ENCODE assay signal across 26 cellular contexts in the genomic region with DNA sequence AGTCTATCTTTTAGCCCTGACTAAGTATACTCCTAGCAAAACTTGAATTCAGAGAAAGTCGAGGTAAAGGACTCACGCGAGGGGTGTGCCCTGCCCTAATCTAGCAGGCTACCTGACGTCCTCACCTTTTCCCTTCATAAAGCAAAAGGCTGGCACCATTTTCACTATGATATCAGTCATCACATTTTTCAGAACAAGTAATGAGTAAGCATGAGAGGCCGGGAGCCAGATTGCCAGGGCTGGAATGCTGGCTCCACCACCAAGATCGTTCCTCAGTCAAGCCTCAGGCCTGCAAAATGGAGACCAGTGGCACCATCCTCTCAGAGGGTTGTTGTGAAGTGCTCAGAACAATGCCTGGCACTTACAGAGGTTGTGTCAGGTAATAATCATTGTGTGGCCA. TPM values are rescaled to one million over a fixed set of nuclear protein-coding genes. Genes with fewer than 3 reads are reported as not detected.
DNase-seq lines count a peak whose midpoint lies in the region; ATAC-seq and TF ChIP-seq lines count a peak whose summit lies in the region.
"Had no signal": no experiment of that assay in that cellular context is flagged by ENCODE, and none has a peak within 500 bp of the region (broad histone marks: within the 10 kb centered on the region; RNA-seq: fewer than 3 reads in every experiment).

No MANE protein-coding gene starts in this region.

- WGBS in suprapubic skin = 41% methylated on average over 6 of the region's 6 CpGs

- no peak overlapping the region for H3K4me3 ChIP-seq in suprapubic skin
- H3K4me3 ChIP-seq: cardiac muscle cell, HAP-1, tibial nerve had no signal

- TF ChIP-seq EP300 in suprapubic skin (IDR thresholded peaks at IDR 0.05) = no peak

- H3K27me3 ChIP-seq in foreskin keratinocyte = no peaks in the 10 kb centered on the region
- no peaks in the 10 kb centered on the region for H3K27me3 ChIP-seq in suprapubic skin
- H3K27me3 ChIP-seq: BE2C, cardiac muscle cell, tibial nerve had no signal

- H3K27ac ChIP-seq in foreskin keratinocyte (no peak overlapping the region), suprapubic skin (peak overlapping the region; percentile 38)
- H3K27ac ChIP-seq: cardiac muscle cell, KMS-11, tibial nerve had no signal

- DNase-seq in M059J (ENCODE audit: low read depth) = peak; percentile 77
- peak; percentile 10 for DNase-seq in amniotic stem cell (lab: John Stamatoyannopoulos, UW)
- DNase-seq in foreskin keratinocyte = peak; percentile 47 to 78
- DNase-seq in suprapubic skin (ENCODE audit: low spot score in 2 of 2) = no peak
- no peak for DNase-seq in OCI-M2 (lab: John Stamatoyannopoulos, UW; ENCODE audit: unreplicated experiment)
- DNase-seq: activated CD4-positive, alpha-beta T cell treated with anti-CD3 and anti-CD28 coated beads, Interleukin-2, amount 10 ng/mL, durations not matched to agents 24 days and 14 days; activated CD8-positive, alpha-beta memory T cell treated with anti-CD3 and anti-CD28 coated beads, Interleukin-2, amount 50 U/mL, for 48 hours; activated effector memory CD4-positive, alpha-beta T cell treated with Interleukin-2 at 50 U/mL for 16 hours; activated naive CD8-positive, alpha-beta T cell treated with anti-CD3 and anti-CD28 coated beads, Interleukin-2, amount 50 U/mL, for 24 hours; BE2C; COR-L47; dermis blood vessel endothelial cell; DND-41; NCI-H1048; NCI-H2029; NCI-H510A; NK-92 treated with Interleukin-12 subunit alpha and Interleukin-12 subunit beta, amount 100 ng/mL, for 24 hours; small intestine; stimulated activated naive CD4-positive, alpha-beta T cell treated with Interleukin-2 at 50 U/mL for 16 hours; T-cell had no signal

- no peaks in the 10 kb centered on the region for H3K9me3 ChIP-seq in suprapubic skin
- H3K9me3 ChIP-seq: BE2C, HAP-1, tibial nerve had no signal

- peaks cover 7% of the 10 kb centered on the region for H3K4me1 ChIP-seq in foreskin keratinocyte
- peaks cover 30% of the 10 kb centered on the region for H3K4me1 ChIP-seq in suprapubic skin
- H3K4me1 ChIP-seq: BE2C, HAP-1 had no signal

- ATAC-seq in foreskin keratinocyte (peak; percentile 88), GM18520 (IDR thresholded peaks at IDR 0.05; ENCODE audit: unreplicated experiment) (no peak), GM19351 (IDR thresholded peaks at IDR 0.05; ENCODE audit: unreplicated experiment) (no peak)
- ATAC-seq: activated naive CD8-positive, alpha-beta T cell treated with anti-CD3 and anti-CD28 coated beads, Interleukin-2, amount 50 U/mL, for 24 hours; T-cell had no signal

- no peak for TF ChIP-seq POLR2A in suprapubic skin (IDR thresholded peaks at IDR 0.05)

- no peaks in the 10 kb centered on the region for H3K36me3 ChIP-seq in suprapubic skin
- H3K36me3 ChIP-seq: BE2C, cardiac muscle cell, HAP-1, tibial nerve had no signal

- TF ChIP-seq CTCF in foreskin keratinocyte (conservative IDR thresholded peaks at IDR 0.05) (no peak), suprapubic skin (IDR thresholded peaks at IDR 0.05) (no peak)

RNA-seq across cellular contexts. Expression of a gene that starts 18.7 kb away (rescaled TPM):
- 3.6 and 6.5 TPM in 2 replicates for total RNA-seq in M059J (2014; rRNA removed; shearing (Covaris generic))
- 1.3 and 3.0 TPM in 2 replicates for total RNA-seq in foreskin keratinocyte
- polyA plus RNA-seq in foreskin keratinocyte = 0.79 and 0.92 TPM in 2 replicates
- total RNA-seq in suprapubic skin = 1 to 10 TPM; 2.8 to 6.4 (median 4.2) TPM
- total RNA-seq: activated CD4-positive, alpha-beta T cell treated with anti-CD3 and anti-CD28 coated beads, Interleukin-2, amount 10 ng/mL, durations not matched to agents 24 days and 14 days had no signal

Comparison
In these comparisons a context has a peak if more than half of its experiments do, and no peak if none do; other contexts are left out.
1. DNase-seq: peak in M059J (single experiment), amniotic stem cell (single experiment) and foreskin keratinocyte (2 of 2); none in suprapubic skin (0 of 2) and OCI-M2 (single experiment).